In the genomic region with DNA sequence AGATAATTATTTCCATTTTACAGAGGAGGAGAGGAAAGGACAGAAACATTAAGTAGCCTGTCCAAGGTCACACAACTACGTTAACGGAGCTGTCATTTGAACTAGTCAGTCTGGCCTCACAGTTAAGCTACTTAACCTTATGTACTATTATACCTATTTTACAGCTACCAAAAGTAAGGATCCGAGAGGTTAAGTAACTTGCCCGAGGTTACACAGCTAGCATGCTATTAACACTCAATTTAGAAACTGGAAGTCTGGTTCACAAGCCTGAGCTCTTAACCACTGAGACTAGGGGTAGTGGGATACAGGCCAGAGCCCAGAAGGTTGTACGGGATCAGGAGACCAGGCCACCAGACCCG, we compare ENCODE assay signal across 8 cellular contexts. TPM values are rescaled to one million over a fixed set of nuclear protein-coding genes. Genes with fewer than 3 reads are reported as not detected.
A peak's percentile ranks its signal among the peaks of the same experiment; 100 is the strongest.
DNase-seq lines count a peak whose midpoint lies in the region; ATAC-seq and TF ChIP-seq lines count a peak whose summit lies in the region.

No MANE protein-coding gene starts in this region.

- peak overlapping the region; percentile 96 for H3K27ac Mint-ChIP-seq in CD4-positive, alpha-beta T cell
- H3K27ac Mint-ChIP-seq in endothelial cell (ENCODE audit: unreplicated experiment) = peak overlapping the region; percentile 98

- H3K27me3 Mint-ChIP-seq in CD4-positive, alpha-beta T cell = no peaks in the 10 kb centered on the region
- H3K27me3 Mint-ChIP-seq in endothelial cell (ENCODE audit: unreplicated experiment) = peaks cover 14% of the 10 kb centered on the region

- H3K4me2 ChIP-seq in OCI-LY7 (ENCODE audit: low read length) = peak overlapping the region; percentile 93
- H3K4me2 ChIP-seq in osteoblast (ENCODE audit: insufficient read depth, low read length) = peak overlapping the region; percentile 92

- BruUV-seq in OCI-LY7 (replicated peaks; lab: Mats Ljungman, UMichigan) = no TSS peak

- POLR2A ChIA-PET in CD4-positive, alpha-beta T cell (lab: Charles Lee) = interaction anchor here (0.7 to 7.3 kb wide), 15 partner anchors 9 to 958 kb away, joined by 3 to 181 read pairs (median 7); partner anchors contain the start of genes ANKZF1, ATG9A, CNPPD1 and DNAJB2
- POLR2A ChIA-PET in OCI-LY7 (lab: Charles Lee) = interaction anchor here (1.0 to 2.7 kb wide), 8 partner anchors 8 to 68 kb away, joined by 4 to 28 read pairs (median 8); partner anchors contain the start of genes ANKZF1, ATG9A, CNPPD1 and DNAJB2

- peaks cover 29% of the 10 kb centered on the region for H3K36me3 Mint-ChIP-seq in CD4-positive, alpha-beta T cell (ENCODE audit: low read depth)
- H3K36me3 Mint-ChIP-seq in endothelial cell (ENCODE audit: low read depth, unreplicated experiment) = peaks cover 6% of the 10 kb centered on the region

- no peaks in the 10 kb centered on the region for H3K9me3 ChIP-seq in CD4-positive, alpha-beta T cell (ENCODE audit: control insufficient read depth, low read length)
- H3K9me3 ChIP-seq in OCI-LY7 (ENCODE audit: low read length) (no peaks in the 10 kb centered on the region), osteoblast (ENCODE audit: low read depth, low read length) (no peaks in the 10 kb centered on the region)

- peak overlapping the region; percentile 75; the same call in 1 of the 2 replicates for H2AFZ ChIP-seq in OCI-LY7 (ENCODE audit: low read length)
- peak overlapping the region; percentile 96 for H2AFZ ChIP-seq in osteoblast (ENCODE audit: low read length)

- intact Hi-C loops in CD4-positive, alpha-beta T cell (cut with DNase I, micrococcal nuclease) = loop anchor here (1.0 to 5.0 kb wide), 4 partner anchors 9 to 67 kb away; partner anchors contain the start of genes ANKZF1 (in 1 of the 2), ATG9A (in 1 of the 2), CNPPD1 (in 1 of the 2) and RETREG2 (in 1 of the 2)
- intact Hi-C loops in OCI-LY7 (cut with micrococcal nuclease; ENCODE audit: unreplicated experiment) = loop anchor here (1.0 kb wide), 1 partner anchor 37 kb away; no protein-coding TSS in a partner anchor

- peaks cover 27% of the 10 kb centered on the region for H3K36me3 ChIP-seq in OCI-LY7 (ENCODE audit: insufficient read depth, low read length)
- peaks cover 16% of the 10 kb centered on the region for H3K36me3 ChIP-seq in osteoblast (ENCODE audit: insufficient read depth, low read length)

- no peaks in the 10 kb centered on the region for H3K9me2 ChIP-seq in OCI-LY7 (ENCODE audit: insufficient read depth, low read length)

- H3K27me3 ChIP-seq in CD4-positive, alpha-beta T cell (ENCODE audit: control insufficient read depth, insufficient read depth, low read length) = no peaks in the 10 kb centered on the region
- no peaks in the 10 kb centered on the region for H3K27me3 ChIP-seq in osteoblast (ENCODE audit: insufficient read depth, low read length)

- peaks cover 68% of the 10 kb centered on the region for H3K4me1 Mint-ChIP-seq in CD4-positive, alpha-beta T cell (ENCODE audit: low read depth)
- peaks cover 26% of the 10 kb centered on the region for H3K4me1 Mint-ChIP-seq in endothelial cell (ENCODE audit: unreplicated experiment)

- peaks cover 48% of the 10 kb centered on the region for H3K4me1 ChIP-seq in OCI-LY7 (ENCODE audit: insufficient read depth, low read length, poor library complexity, severe bottlenecking)
- H3K4me1 ChIP-seq in osteoblast (ENCODE audit: insufficient read depth, low read length) = peaks cover 29% of the 10 kb centered on the region

- TF ChIP-seq CTCF in CD4-positive, alpha-beta T cell (IDR thresholded peaks at IDR 0.05) = no peak
- TF ChIP-seq CTCF in OCI-LY7 (conservative IDR thresholded peaks at IDR 0.05; ENCODE audit: low read length) = no peak
- TF ChIP-seq CTCF in endothelial cell (IDR thresholded peaks at IDR 0.05; ENCODE audit: unreplicated experiment) = no peak
- no peak for TF ChIP-seq CTCF in osteoblast (IDR thresholded peaks at IDR 0.05; ENCODE audit: extremely low read depth, low read depth, low read length)

- no peak for DNase-seq in CD4-positive, alpha-beta T cell
- DNase-seq in OCI-LY7 (ENCODE audit: low spot score) (no peak), endothelial cell (ENCODE audit: low spot score) (no peak), osteoblast (ENCODE audit: insufficient read length, low spot score, missing footprints) (no peak), C1 segment of cervical spinal cord (lab: John Stamatoyannopoulos, UW) (no peak), activated gamma-delta T cell (lab: John Stamatoyannopoulos, UW) (no peak)
- no peak for DNase-seq in activated effector memory CD4-positive, alpha-beta T cell treated with anti-CD3 and anti-CD28 coated beads, Interleukin-2, amount 50 U/mL, for 16 hours

- H3K4me3 ChIP-seq in OCI-LY7 (ENCODE audit: low read depth, low read length, poor library complexity, severe bottlenecking) = peak overlapping the region; percentile 84
- peak overlapping the region; percentile 88 for H3K4me3 ChIP-seq in osteoblast (ENCODE audit: insufficient read depth, low read length)

- CTCF ChIA-PET in CD4-positive, alpha-beta T cell (lab: Charles Lee) = interaction anchor here (0.6 to 2.3 kb wide), 4 partner anchors 14 to 50 kb away, joined by 3 to 26 read pairs (median 4); no protein-coding TSS in a partner anchor
- CTCF ChIA-PET in OCI-LY7 (lab: Charles Lee; ENCODE audit: unreplicated experiment) = interaction anchor here (0.9 kb wide), 1 partner anchor 50 kb away, joined by 3 read pairs; no protein-coding TSS in a partner anchor

- H3K79me2 ChIP-seq in OCI-LY7 (ENCODE audit: insufficient read depth, low read depth, low read length) = peaks cover 31% of the 10 kb centered on the region; the same call in 1 of the 2 replicates
- peaks cover 34% of the 10 kb centered on the region for H3K79me2 ChIP-seq in osteoblast (ENCODE audit: insufficient read depth, low read length)

- no peaks in the 10 kb centered on the region for H3K9me3 Mint-ChIP-seq in CD4-positive, alpha-beta T cell
- H3K9me3 Mint-ChIP-seq in endothelial cell (ENCODE audit: unreplicated experiment) = no peaks in the 10 kb centered on the region

- peak overlapping the region; percentile 95 for H3K27ac ChIP-seq in CD4-positive, alpha-beta T cell (ENCODE audit: low read depth, low read length)
- H3K27ac ChIP-seq in OCI-LY7 (ENCODE audit: low read depth, low read length, poor library complexity, severe bottlenecking) = peak overlapping the region; percentile 96
- H3K27ac ChIP-seq in osteoblast (ENCODE audit: low read depth, low read length) = peak overlapping the region; percentile 95

- peak overlapping the region; percentile 88 for H3K4me3 Mint-ChIP-seq in CD4-positive, alpha-beta T cell
- peak overlapping the region; percentile 96 for H3K4me3 Mint-ChIP-seq in endothelial cell (ENCODE audit: unreplicated experiment)

- no peaks in the 10 kb centered on the region for H4K20me1 ChIP-seq in OCI-LY7 (ENCODE audit: insufficient read depth, low read length)
- H4K20me1 ChIP-seq in osteoblast (ENCODE audit: insufficient read depth, low read length) = no peaks in the 10 kb centered on the region

- ATAC-seq in CD4-positive, alpha-beta T cell (ENCODE audit: poor library complexity) = no peak
- no peak for ATAC-seq in HG03095 (IDR thresholded peaks at IDR 0.05; ENCODE audit: unreplicated experiment)

RNA-seq across cellular contexts. Expression of gene GLB1L, which starts 0.5 kb away (rescaled TPM):
- total RNA-seq in CD4-positive, alpha-beta T cell = 1 to 10 TPM; 2.4 to 3.0 TPM
- total RNA-seq in OCI-LY7 (2014; rRNA removed; shearing (Covaris generic)) = 2.7 and 8.6 TPM in 2 replicates
- total RNA-seq in OCI-LY7 (2022) (6.4 and 6.9 TPM in 2 replicates), endothelial cell (ENCODE audit: unreplicated experiment) (7.3 TPM), osteoblast (13.0 and 21.0 TPM in 2 replicates)

RNA-seq across cellular contexts. Expression of gene STK16, which starts 0.5 kb away (rescaled TPM):
- total RNA-seq in CD4-positive, alpha-beta T cell = 10 to 100 TPM; 11.2 to 14.1 TPM
- 19.6 and 23.4 TPM in 2 replicates for total RNA-seq in OCI-LY7 (2014; rRNA removed; shearing (Covaris generic))
- 39.5 and 42.8 TPM in 2 replicates for total RNA-seq in OCI-LY7 (2022)
- 29.5 TPM for total RNA-seq in endothelial cell (ENCODE audit: unreplicated experiment)
- 29.5 and 31.8 TPM in 2 replicates for total RNA-seq in osteoblast

RNA-seq across cellular contexts. Expression of gene TUBA4B, which starts 8.3 kb away (rescaled TPM):
- total RNA-seq in CD4-positive, alpha-beta T cell = not detected
- not detected in 2 replicates for total RNA-seq in OCI-LY7 (2014; rRNA removed; shearing (Covaris generic))
- total RNA-seq in OCI-LY7 (2022) (0.28 TPM in 1 of 2 replicates, not detected in the other), endothelial cell (ENCODE audit: unreplicated experiment) (not detected), osteoblast (not detected in 2 replicates)

RNA-seq across cellular contexts. Expression of gene TUBA4A, which starts 8.9 kb away (rescaled TPM):
- 100 to 1,000 TPM; 183 to 185 TPM for total RNA-seq in CD4-positive, alpha-beta T cell
- total RNA-seq in OCI-LY7 (2014; rRNA removed; shearing (Covaris generic)) = 62.8 and 96.0 TPM in 2 replicates
- 181 and 186 TPM in 2 replicates for total RNA-seq in OCI-LY7 (2022)
- 18.7 TPM for total RNA-seq in endothelial cell (ENCODE audit: unreplicated experiment)
- total RNA-seq in osteoblast = 11.9 and 13.6 TPM in 2 replicates

RNA-seq across cellular contexts. Expression of gene ANKZF1, which starts 15.2 kb away (rescaled TPM):
- 100 to 1,000 TPM; 128 to 135 TPM for total RNA-seq in CD4-positive, alpha-beta T cell
- total RNA-seq in OCI-LY7 (2014; rRNA removed; shearing (Covaris generic)) = 57.8 and 91.0 TPM in 2 replicates
- total RNA-seq in OCI-LY7 (2022) = 73.2 and 82.4 TPM in 2 replicates
- 43.8 TPM for total RNA-seq in endothelial cell (ENCODE audit: unreplicated experiment)
- 35.1 TPM in 2 replicates for total RNA-seq in osteoblast
